Comparison of ENCODE assay signal across 23 cellular contexts in genomic region chr17:82175166-82175565, GRCh38.
"Had no signal": no experiment of that assay in that cellular context is flagged by ENCODE, and none has a peak within 500 bp of the region (broad histone marks: within the 10 kb centered on the region; RNA-seq: fewer than 3 reads in every experiment).

No MANE protein-coding gene starts in this region.

- H3K4me3 ChIP-seq: ascending aorta, coronary artery, gastrocnemius medialis, lung, prostate gland, right atrium auricular region, vagina had no signal

- H3K27me3 Mint-ChIP-seq: activated CD4-positive, alpha-beta memory T cell treated with anti-CD3 and anti-CD28 coated beads, Interleukin-2, amount 10 ng/mL, durations not matched to agents 7 days and 5 days; activated naive CD4-positive, alpha-beta T cell treated with anti-CD3 and anti-CD28 coated beads, Interleukin-2, amount 10 ng/mL, durations not matched to agents 7 days and 5 days; central memory CD8-positive, alpha-beta T cell; stimulated activated naive CD8-positive, alpha-beta T cell treated with anti-CD3 and anti-CD28 coated beads, Interleukin-15, amount 100 ng/mL, for 72 hours had no signal

- H3K9me3 ChIP-seq: ascending aorta, gastrocnemius medialis, prostate gland, right atrium auricular region, vagina had no signal

- H3K9me3 Mint-ChIP-seq: activated CD4-positive, alpha-beta memory T cell treated with anti-CD3 and anti-CD28 coated beads, Interleukin-2, amount 10 ng/mL, durations not matched to agents 7 days and 5 days; activated naive CD4-positive, alpha-beta T cell treated with anti-CD3 and anti-CD28 coated beads, Interleukin-2, amount 10 ng/mL, durations not matched to agents 7 days and 5 days; activated T-cell treated with anti-CD3 and anti-CD28 coated beads, Interleukin-2, amount 50 U/mL, for 4 hours; central memory CD8-positive, alpha-beta T cell; nephron; stimulated activated naive CD8-positive, alpha-beta T cell treated with anti-CD3 and anti-CD28 coated beads, Interleukin-15, amount 100 ng/mL, for 72 hours had no signal

- H3K27ac ChIP-seq: ascending aorta, coronary artery, gastrocnemius medialis, prostate gland, right atrium auricular region, vagina had no signal

- H3K4me1 Mint-ChIP-seq: activated CD4-positive, alpha-beta memory T cell treated with anti-CD3 and anti-CD28 coated beads, Interleukin-2, amount 10 ng/mL, durations not matched to agents 7 days and 5 days; activated naive CD4-positive, alpha-beta T cell treated with anti-CD3 and anti-CD28 coated beads, Interleukin-2, amount 10 ng/mL, durations not matched to agents 7 days and 5 days; central memory CD8-positive, alpha-beta T cell; nephron; stimulated activated naive CD8-positive, alpha-beta T cell treated with anti-CD3 and anti-CD28 coated beads, Interleukin-15, amount 100 ng/mL, for 72 hours had no signal

- H3K4me3 Mint-ChIP-seq: activated CD4-positive, alpha-beta memory T cell treated with anti-CD3 and anti-CD28 coated beads, Interleukin-2, amount 10 ng/mL, durations not matched to agents 7 days and 5 days; activated naive CD4-positive, alpha-beta T cell treated with anti-CD3 and anti-CD28 coated beads, Interleukin-2, amount 10 ng/mL, durations not matched to agents 7 days and 5 days; activated T-cell treated with anti-CD3 and anti-CD28 coated beads, Interleukin-2, amount 50 U/mL, for 4 hours; central memory CD8-positive, alpha-beta T cell; nephron; stimulated activated naive CD8-positive, alpha-beta T cell treated with anti-CD3 and anti-CD28 coated beads, Interleukin-15, amount 100 ng/mL, for 72 hours had no signal

- DNase-seq: activated CD4-positive, alpha-beta memory T cell treated with anti-CD3 and anti-CD28 coated beads, Interleukin-2, amount 10 ng/mL, durations not matched to agents 7 days and 5 days; activated CD4-positive, alpha-beta T cell treated with anti-CD3 and anti-CD28 coated beads for 48 hours; activated CD4-positive, CD25-positive, alpha-beta regulatory T cell; activated effector memory CD4-positive, alpha-beta T cell treated with Interleukin-2 at 50 U/mL for 16 hours; activated naive CD4-positive, alpha-beta T cell treated with anti-CD3 and anti-CD28 coated beads, Interleukin-2, amount 10 ng/mL, durations not matched to agents 7 days and 5 days; activated T-cell treated with anti-CD3 and anti-CD28 coated beads, Interleukin-2, amount 50 U/mL, for 4 hours; gastrocnemius medialis; head of caudate nucleus; midbrain; stimulated activated CD4-positive, alpha-beta T cell treated with anti-CD3 and anti-CD28 coated beads, Interleukin-12 subunit alpha, Interleukin-12 subunit beta, amount 100 ng/mL, for 4 hours; stimulated activated CD4-positive, alpha-beta T cell treated with anti-CD3 and anti-CD28 coated beads, Interleukin-2, amount 100 ng/mL, for 24 hours; stimulated activated naive CD8-positive, alpha-beta T cell treated with anti-CD3 and anti-CD28 coated beads, Interleukin-15, amount 100 ng/mL, for 72 hours; T-helper 1 cell; T-helper 9 cell had no signal

- H3K27ac Mint-ChIP-seq: activated CD4-positive, alpha-beta memory T cell treated with anti-CD3 and anti-CD28 coated beads, Interleukin-2, amount 10 ng/mL, durations not matched to agents 7 days and 5 days; activated naive CD4-positive, alpha-beta T cell treated with anti-CD3 and anti-CD28 coated beads, Interleukin-2, amount 10 ng/mL, durations not matched to agents 7 days and 5 days; nephron had no signal

- H3K4me1 ChIP-seq: ascending aorta, gastrocnemius medialis, prostate gland, right atrium auricular region, vagina had no signal

- ATAC-seq: activated T-cell treated with anti-CD3 and anti-CD28 coated beads, Interleukin-2, amount 50 U/mL, for 4 hours; esophagus mucosa; gastrocnemius medialis; stimulated activated naive CD8-positive, alpha-beta T cell treated with anti-CD3 and anti-CD28 coated beads, Interleukin-15, amount 100 ng/mL, for 72 hours had no signal

- H3K27me3 ChIP-seq: ascending aorta, gastrocnemius medialis, right atrium auricular region, vagina had no signal
